Comparison of ENCODE assay signal across 9 cellular contexts in genomic region chr17:29581583-29582253, GRCh38. TPM values are rescaled to one million over a fixed set of nuclear protein-coding genes. Genes with fewer than 3 reads are reported as not detected.
DNase-seq lines count a peak whose midpoint lies in the region; ATAC-seq and TF ChIP-seq lines count a peak whose summit lies in the region.
"Had no signal": no experiment of that assay in that cellular context is flagged by ENCODE, and none has a peak within 500 bp of the region (broad histone marks: within the 10 kb centered on the region; RNA-seq: fewer than 3 reads in every experiment).

No MANE protein-coding gene starts in this region.

- no peak overlapping the region for H3K4me3 ChIP-seq in mucosa of descending colon

- no peak for ATAC-seq in mucosa of descending colon

- TF ChIP-seq CTCF in mucosa of descending colon (IDR thresholded peaks at IDR 0.05) = no peak

- peaks cover 2% of the 10 kb centered on the region for H3K4me1 ChIP-seq in mucosa of descending colon (ENCODE audit: low read depth)

- H3K9me3 ChIP-seq in mucosa of descending colon = no peaks in the 10 kb centered on the region

- DNase-seq in DMS79 treated with DMSO at 0.1 percent for 48 hours (lab: John Stamatoyannopoulos, UW) (peak; percentile 16), DMS79 (lab: John Stamatoyannopoulos, UW) (no peak), NCI-H748 treated with DMSO at 0.1 percent for 48 hours (lab: John Stamatoyannopoulos, UW) (peak; percentile 29), mucosa of descending colon (peak in 2 of 3 donors; percentile 30 to 54), HuH-7.5 (ENCODE audit: low spot score) (no peak)
- DNase-seq in stimulated activated CD4-positive, alpha-beta T cell treated with anti-CD3 and anti-CD28 coated beads, Interleukin-15, amount 100 ng/mL, for 24 hours = no peak
- DNase-seq: activated T-cell treated with anti-CD3 and anti-CD28 coated beads, Interleukin-2, amount 50 U/mL, for 1 hour; Kasumi-1; WERI-Rb-1 had no signal

- intact Hi-C loops in mucosa of descending colon (cut with DNase I, micrococcal nuclease) = no loop called here

- H3K36me3 ChIP-seq in mucosa of descending colon (ENCODE audit: low read depth) = no peaks in the 10 kb centered on the region

RNA-seq across cellular contexts. Expression of gene GIT1, which starts 7.7 kb away (rescaled TPM):
- total RNA-seq in mucosa of descending colon = 10 to 100 TPM; 28.6 to 41.0 (median 37.2) TPM

RNA-seq across cellular contexts. Expression of gene ANKRD13B, which starts 11.2 kb away (rescaled TPM):
- total RNA-seq in mucosa of descending colon = 10 to 100 TPM in 1 of 3 donors, 1 to 10 TPM in 2; 2.2 to 11.2 (median 3.3) TPM

RNA-seq across cellular contexts. Expression of gene TP53I13, which starts 13.2 kb away (rescaled TPM):
- 10 to 100 TPM; 43.9 to 75.4 (median 46.9) TPM for total RNA-seq in mucosa of descending colon

RNA-seq across cellular contexts. Expression of gene ABHD15, which starts 14.9 kb away (rescaled TPM):
- 10 to 100 TPM; 12.9 to 19.5 (median 13.6) TPM for total RNA-seq in mucosa of descending colon

RNA-seq across cellular contexts. Expression of gene CORO6, which starts 41.0 kb away (rescaled TPM):
- 10 to 100 TPM in 1 of 3 donors, 1 to 10 TPM in 2; 1.2 to 21.3 (median 2.5) TPM for total RNA-seq in mucosa of descending colon

Comparison
In these comparisons a context has a peak if more than half of its experiments do, and no peak if none do; other contexts are left out.
1. DNase-seq: peak in DMS79 treated with DMSO at 0.1 percent for 48 hours (single experiment), NCI-H748 treated with DMSO at 0.1 percent for 48 hours (single experiment) and mucosa of descending colon (2 of 3); none in DMS79 (single experiment), HuH-7.5 (single experiment) and stimulated activated CD4-positive, alpha-beta T cell treated with anti-CD3 and anti-CD28 coated beads, Interleukin-15, amount 100 ng/mL, for 24 hours (single experiment).